Comparison of ENCODE assay signal across 24 cellular contexts in genomic region chr12:93199831-93200236, GRCh38.
A peak's percentile ranks its signal among the peaks of the same experiment; 100 is the strongest.
DNase-seq lines count a peak whose midpoint lies in the region; ATAC-seq, FAIRE-seq and TF ChIP-seq lines count a peak whose summit lies in the region.
"Had no signal": no experiment of that assay in that cellular context is flagged by ENCODE, and none has a peak within 500 bp of the region (broad histone marks: within the 10 kb centered on the region; RNA-seq: fewer than 3 reads in every experiment).

No MANE protein-coding gene starts in this region.

- no peak overlapping the region for H2BK15ac ChIP-seq in IMR-90 (ENCODE audit: low read depth, low read length)
- no peak overlapping the region for H2BK15ac ChIP-seq in mesenchymal stem cell (ENCODE audit: low read depth, poor library complexity, severe bottlenecking)

- TF ChIP-seq POLR2A in GM12891 (IDR thresholded peaks at IDR 0.05; ENCODE audit: low read depth, low read length): no peak
- no peak for TF ChIP-seq POLR2A in IMR-90 (IDR thresholded peaks at IDR 0.05; ENCODE audit: low read depth, low read length)

- H3K79me1 ChIP-seq in IMR-90 (ENCODE audit: low read depth in 1 of 2, low read length in 2 of 2) (no peaks in the 10 kb centered on the region), mesenchymal stem cell (replicated peaks; ENCODE audit: low read length, poor library complexity, severe bottlenecking) (no peaks in the 10 kb centered on the region)

- no peak overlapping the region for H2BK20ac ChIP-seq in IMR-90 (ENCODE audit: low read depth, low read length)

- no peaks in the 10 kb centered on the region for H3K36me3 ChIP-seq in IMR-90 (ENCODE audit: control insufficient read depth, insufficient read depth, low read length)
- H3K36me3 ChIP-seq in mesenchymal stem cell (ENCODE audit: control insufficient read depth in 1 of 2, insufficient read depth in 2 of 2, low read depth in 1 of 2, low read length in 2 of 2): no peaks in the 10 kb centered on the region
- H3K36me3 ChIP-seq: heart right ventricle, left ventricle myocardium inferior, uterus had no signal

- H3K4ac ChIP-seq in IMR-90 (ENCODE audit: low read depth, low read length): no peak overlapping the region
- no peak overlapping the region for H3K4ac ChIP-seq in mesenchymal stem cell (ENCODE audit: low read depth in 1 of 2, low read length in 2 of 2)

- intact Hi-C loops in IMR-90 (cut with micrococcal nuclease): no loop called here

- H3K23ac ChIP-seq in IMR-90 (ENCODE audit: low read depth, low read length) (no peak overlapping the region), mesenchymal stem cell (ENCODE audit: low read length in 2 of 2) (no peak overlapping the region)

- H4K8ac ChIP-seq in IMR-90 (ENCODE audit: low read depth in 2 of 2, low read length in 2 of 2): no peak overlapping the region
- H4K8ac ChIP-seq in mesenchymal stem cell (ENCODE audit: low read length): no peak overlapping the region

- H3K4me3 ChIP-seq in IMR-90 (ENCODE audit: insufficient read depth, low read depth, low read length) (no peak overlapping the region), astrocyte of the spinal cord (ENCODE audit: low read depth, low read length) (no peak overlapping the region), mesenchymal stem cell (ENCODE audit: insufficient read depth in 1 of 2, low read depth in 1 of 2, low read length in 2 of 2) (no peak overlapping the region)
- H3K4me3 ChIP-seq: body of pancreas, coronary artery, heart right ventricle, left ventricle myocardium inferior, uterus had no signal

- H2BK12ac ChIP-seq in mesenchymal stem cell (ENCODE audit: low read length in 2 of 2): no peak overlapping the region

- H3K56ac ChIP-seq in IMR-90 (ENCODE audit: extremely low read depth, insufficient read depth, low read length): no peak overlapping the region

- no peak overlapping the region for H3K4me2 ChIP-seq in IMR-90 (ENCODE audit: low read depth, low read length)
- H3K4me2 ChIP-seq in mesenchymal stem cell (ENCODE audit: low read length, poor library complexity, severe bottlenecking): no peak overlapping the region

- no peak for TF ChIP-seq CTCF in IMR-90 (conservative IDR thresholded peaks at IDR 0.05; ENCODE audit: low read depth, low read length)
- no peak for TF ChIP-seq CTCF in astrocyte of the spinal cord (IDR thresholded peaks at IDR 0.05; ENCODE audit: low read depth, low read length)
- TF ChIP-seq CTCF in GM13977 (IDR thresholded peaks at IDR 0.05; ENCODE audit: extremely low read depth, insufficient read depth, missing control alignments): no peak

- no peak overlapping the region for H2AFZ ChIP-seq in IMR-90 (replicated peaks; ENCODE audit: low read length, poor library complexity)
- H2AFZ ChIP-seq in mesenchymal stem cell (ENCODE audit: low read depth, low read length): no peak overlapping the region

- dilution Hi-C loops in IMR-90 (cut with HindIII; ENCODE audit: low sequenced_read_pairs, unreplicated experiment): no loop called here

- H3K9ac ChIP-seq in IMR-90 (ENCODE audit: low read depth, low read length) (no peak overlapping the region), mesenchymal stem cell (ENCODE audit: low read length) (no peak overlapping the region)

- in situ Hi-C loops in IMR-90 (cut with MboI; ENCODE audit: low sequenced_read_pairs) (no loop called here), astrocyte of the spinal cord (cut with HindIII; ENCODE audit: low sequenced_read_pairs) (no loop called here), GM13977 (cut with MboI; ENCODE audit: low pct_unique_long_range_greater_than_20kb, low sequenced_read_pairs, unreplicated experiment) (no loop called here)

- H3K4me1 ChIP-seq in IMR-90 (ENCODE audit: control insufficient read depth, insufficient read depth, low read length) (peaks cover 19% of the 10 kb centered on the region), mesenchymal stem cell (ENCODE audit: control insufficient read depth, insufficient read depth, low read depth, low read length) (peaks cover 5% of the 10 kb centered on the region)
- H3K4me1 ChIP-seq: uterus had no signal

- no TSS peak for BruUV-seq in IMR-90 (replicated peaks; lab: Mats Ljungman, UMichigan)

- H3K9me3 ChIP-seq in IMR-90 (ENCODE audit: control insufficient read depth, insufficient read depth, low read length) (no peaks in the 10 kb centered on the region), mesenchymal stem cell (ENCODE audit: control insufficient read depth, low read length) (no peaks in the 10 kb centered on the region)
- H3K9me3 ChIP-seq: body of pancreas, heart right ventricle, left ventricle myocardium inferior, uterus had no signal

- H2AK5ac ChIP-seq in IMR-90 (ENCODE audit: low read depth, low read length): no peak overlapping the region
- no peak overlapping the region for H2AK5ac ChIP-seq in mesenchymal stem cell (ENCODE audit: low read length, severe bottlenecking)

- no peak overlapping the region for H2BK5ac ChIP-seq in IMR-90 (ENCODE audit: low read depth, low read length, poor library complexity, severe bottlenecking)
- H2BK5ac ChIP-seq in mesenchymal stem cell (ENCODE audit: low read depth, low read length, poor library complexity, severe bottlenecking): no peak overlapping the region

- no peaks in the 10 kb centered on the region for H3K27me3 ChIP-seq in IMR-90 (ENCODE audit: control insufficient read depth, insufficient read depth, low read length)
- no peaks in the 10 kb centered on the region for H3K27me3 ChIP-seq in mesenchymal stem cell (ENCODE audit: control insufficient read depth in 1 of 2, insufficient read depth in 1 of 2, low read length in 2 of 2)
- H3K27me3 ChIP-seq: body of pancreas, heart right ventricle, uterus had no signal

- no CpG with 5 or more reads among the region's 2 CpGs for WGBS in IMR-90 (ENCODE audit: extremely low coverage in 2 of 2, insufficient read length in 1 of 2), 2 experiments
- WGBS in mesenchymal stem cell: 33% methylated on average over 2 of the region's 2 CpGs

- H4K5ac ChIP-seq in IMR-90 (ENCODE audit: low read depth, low read length): no peak overlapping the region

- H3K14ac ChIP-seq in IMR-90 (replicated peaks; ENCODE audit: low read depth, low read length): peak overlapping the region; percentile 68
- H3K14ac ChIP-seq in mesenchymal stem cell (ENCODE audit: low read length in 2 of 2): no peak overlapping the region

- CTCF ChIA-PET in IMR-90 (lab: Yijun Ruan, JAX): no interaction called here

- H4K91ac ChIP-seq in IMR-90 (ENCODE audit: insufficient read depth, low read depth, low read length) (no peak overlapping the region), mesenchymal stem cell (ENCODE audit: low read length) (no peak overlapping the region)

- peak overlapping the region; percentile 0; the same call in 1 of the 2 replicates for H2BK120ac ChIP-seq in IMR-90 (ENCODE audit: low read depth, low read length)
- H2BK120ac ChIP-seq in mesenchymal stem cell (ENCODE audit: low read depth, low read length): no peak overlapping the region

- FAIRE-seq in GM12891 (lab: Jason Lieb, UNC): peak; percentile 80
- FAIRE-seq: D721Med had no signal

- no peak overlapping the region for H3K18ac ChIP-seq in IMR-90 (ENCODE audit: low read depth, low read length)
- H3K18ac ChIP-seq in mesenchymal stem cell (ENCODE audit: low read depth in 1 of 2, low read length in 2 of 2): no peak overlapping the region

- no peaks in the 10 kb centered on the region for H4K20me1 ChIP-seq in IMR-90 (ENCODE audit: insufficient read depth, low read length)

- no peak overlapping the region for H2AK9ac ChIP-seq in IMR-90 (replicated peaks; ENCODE audit: low read depth, low read length, poor library complexity)

- peaks cover 6% of the 10 kb centered on the region for H3K9me1 ChIP-seq in IMR-90 (ENCODE audit: insufficient read depth, low read length)

- DNase-seq in GM12891 (ENCODE audit: insufficient read length, low spot score) (no peak), IMR-90 (peak; percentile 56), astrocyte of the spinal cord (ENCODE audit: low read depth, low spot score) (peak; percentile 59), mesenchymal stem cell (peak; percentile 15), GM13977 (ENCODE audit: low spot score) (no peak), cerebellar nuclear complex (lab: John Stamatoyannopoulos, UW) (no peak), foreskin melanocyte (no peak)
- DNase-seq: activated CD4-positive, alpha-beta T cell treated with anti-CD3 and anti-CD28 coated beads, Interleukin-2, amount 10 ng/mL, durations not matched to agents 7 days and 5 days; body of pancreas; heart right ventricle; KG1; left ventricle myocardium inferior; NCI-H1048; NCI-H187 treated with DMSO at 0.1 percent for 48 hours; NCI-H446; stimulated activated CD4-positive, alpha-beta T cell treated with anti-CD3 and anti-CD28 coated beads, Interleukin-1b, Interleukin-23, amount 100 ng/mL, for 48 hours; uterus had no signal

- ATAC-seq in IMR-90 (ENCODE audit: low read depth): peak; percentile 31; the same call in 1 of the 2 replicates
- no peak for ATAC-seq in HG02885 (IDR thresholded peaks at IDR 0.05; ENCODE audit: poor library complexity, unreplicated experiment)
- ATAC-seq: activated T-helper 17 cell treated with anti-CD3 and anti-CD28 coated beads, Interleukin-2, amount 50 U/mL, for 72 hours; body of pancreas; HCT116 had no signal

- POLR2A ChIA-PET in IMR-90 (lab: Charles Lee; ENCODE audit: unreplicated experiment): no interaction called here

- no peak for TF ChIP-seq RAD21 in IMR-90 (IDR thresholded peaks at IDR 0.05; ENCODE audit: low read length)

- H3K27ac ChIP-seq in IMR-90 (ENCODE audit: insufficient read depth, low read length) (no peak overlapping the region), mesenchymal stem cell (ENCODE audit: low read length, poor library complexity, severe bottlenecking) (no peak overlapping the region)
- H3K27ac ChIP-seq: body of pancreas, C4-2B, coronary artery, heart right ventricle, left ventricle myocardium inferior, uterus, VCaP had no signal

TF ChIP-seq in GM12891, 5 proteins besides CTCF, POLR2A, EP300 and RAD21:
- TF ChIP-seq PAX5 (IDR thresholded peaks at IDR 0.05; ENCODE audit: insufficient read depth, low read length, severe bottlenecking): no peak
TF ChIP-seq in GM12891: peak in this region for 0.

TF ChIP-seq in IMR-90, 13 proteins besides CTCF, POLR2A, EP300 and RAD21:
- no peak for TF ChIP-seq CHD1 (IDR thresholded peaks at IDR 0.05; ENCODE audit: low read depth, low read length)
- no peak for TF ChIP-seq USF2 (IDR thresholded peaks at IDR 0.05; ENCODE audit: low read depth, low read length)
- 0 out of 2 replicates have a peak, but pooled peaks have one; percentile 17 for TF ChIP-seq MAFK (IDR thresholded peaks at IDR 0.05; ENCODE audit: low read depth, low read length)

Comparison
In these comparisons a context has a peak if more than half of its experiments do, and no peak if none do; other contexts are left out.
1. DNase-seq: peak in IMR-90 (single experiment), astrocyte of the spinal cord (single experiment) and mesenchymal stem cell (single experiment); none in GM12891 (single experiment), GM13977 (single experiment), cerebellar nuclear complex (0 of 2) and foreskin melanocyte (single experiment).